In genomic region chr16:75045424-75045823, GRCh38 we compare ENCODE assay signal across 17 cellular contexts. TPM values are rescaled to one million over a fixed set of nuclear protein-coding genes. Genes with fewer than 3 reads are reported as not detected.
A peak's percentile ranks its signal among the peaks of the same experiment; 100 is the strongest.
DNase-seq lines count a peak whose midpoint lies in the region; ATAC-seq, FAIRE-seq and TF ChIP-seq lines count a peak whose summit lies in the region.
"Had no signal": no experiment of that assay in that cellular context is flagged by ENCODE, and none has a peak within 500 bp of the region (broad histone marks: within the 10 kb centered on the region; RNA-seq: fewer than 3 reads in every experiment).

No MANE protein-coding gene starts in this region.

- H2AFZ ChIP-seq in HepG2 (ENCODE audit: low read length): no peak overlapping the region

- DNase-seq in HepG2 (ENCODE audit: low spot score) (no peak), right lobe of liver (no peak), right cardiac atrium (peak in 1 of 3 donors; percentile 57), NCI-H1930 (lab: John Stamatoyannopoulos, UW) (no peak), activated gamma-delta T cell (lab: John Stamatoyannopoulos, UW) (no peak)
- no peak for DNase-seq in activated CD4-positive, alpha-beta T cell treated with anti-CD3 and anti-CD28 coated beads for 48 hours
- DNase-seq: activated CD4-positive, alpha-beta memory T cell treated with anti-CD3 and anti-CD28 coated beads, Interleukin-2, amount 10 ng/mL, durations not matched to agents 7 days and 5 days; activated T-cell treated with anti-CD3 and anti-CD28 coated beads, Interleukin-2, amount 50 U/mL, for 4 hours; DND-41; H7; NCI-H1436; WERI-Rb-1 had no signal

- no peak overlapping the region for H3K4me3 Mint-ChIP-seq in activated T-helper 17 cell treated with anti-CD3 and anti-CD28 coated beads, Interleukin-2, amount 50 U/mL, for 72 hours
- H3K4me3 Mint-ChIP-seq: activated CD4-positive, alpha-beta memory T cell treated with anti-CD3 and anti-CD28 coated beads, Interleukin-2, amount 10 ng/mL, durations not matched to agents 7 days and 5 days; activated naive CD4-positive, alpha-beta T cell treated with anti-CD3 and anti-CD28 coated beads, Interleukin-2, amount 50 U/mL, for 24 hours; activated T-cell treated with anti-CD3 and anti-CD28 coated beads, Interleukin-2, amount 50 U/mL, for 4 hours; type B pancreatic cell had no signal

- TF ChIP-seq RAD21 in HepG2 (CRISPR knock-in tag; IDR thresholded peaks at IDR 0.05): no peak

- ATAC-seq in HepG2 (no peak), right lobe of liver (no peak), right cardiac atrium (no peak)
- no peak for ATAC-seq in activated T-helper 17 cell treated with anti-CD3 and anti-CD28 coated beads, Interleukin-2, amount 50 U/mL, for 72 hours (replicated peaks)
- ATAC-seq: activated T-cell treated with anti-CD3 and anti-CD28 coated beads, Interleukin-2, amount 50 U/mL, for 4 hours had no signal

- POLR2A ChIA-PET in HepG2 (lab: Yijun Ruan, JAX): interaction anchor here (1.7 kb wide), 1 partner anchor 53 kb away, joined by 7 read pairs; no protein-coding TSS in a partner anchor

- no peak overlapping the region for H3K4me2 ChIP-seq in HepG2 (ENCODE audit: low read depth, low read length)
- H3K4me2 ChIP-seq in skeletal muscle satellite cell (ENCODE audit: low read length): peak overlapping the region; percentile 4

- FAIRE-seq in HepG2 (lab: Jason Lieb, UNC): no peak

- no peak overlapping the region for H3K4me3 ChIP-seq in HepG2 (replicated peaks in 1 of 3; ENCODE audit: insufficient read depth in 1 of 3, low read depth in 2 of 3, low read length in 3 of 3)
- no peak overlapping the region for H3K4me3 ChIP-seq in right lobe of liver
- H3K4me3 ChIP-seq in right cardiac atrium (ENCODE audit: low read length): no peak overlapping the region
- no peak overlapping the region for H3K4me3 ChIP-seq in skeletal muscle satellite cell (ENCODE audit: low read length)
- H3K4me3 ChIP-seq: prostate gland had no signal

- TF ChIP-seq POLR2A in HepG2 (IDR thresholded peaks at IDR 0.05; ENCODE audit: insufficient read depth in 1 of 2, low read depth in 2 of 2, low read length in 2 of 2) (no peak), right lobe of liver (IDR thresholded peaks at IDR 0.05) (no peak)

- no peaks in the 10 kb centered on the region for H3K27me3 Mint-ChIP-seq in activated T-helper 17 cell treated with anti-CD3 and anti-CD28 coated beads, Interleukin-2, amount 50 U/mL, for 72 hours
- H3K27me3 Mint-ChIP-seq: activated CD4-positive, alpha-beta memory T cell treated with anti-CD3 and anti-CD28 coated beads, Interleukin-2, amount 10 ng/mL, durations not matched to agents 7 days and 5 days; activated naive CD4-positive, alpha-beta T cell treated with anti-CD3 and anti-CD28 coated beads, Interleukin-2, amount 50 U/mL, for 24 hours; type B pancreatic cell had no signal

- no peak for TF ChIP-seq EP300 in HepG2 (IDR thresholded peaks at IDR 0.05; ENCODE audit: low read depth in 2 of 2, low read length in 2 of 2)
- TF ChIP-seq EP300 in HepG2 (CRISPR knock-in tag; IDR thresholded peaks at IDR 0.05; ENCODE audit: borderline replicate concordance): no peak

- no TSS peak for BruUV-seq in HepG2 (replicated peaks; lab: Mats Ljungman, UMichigan)

- H3K27ac ChIP-seq in HepG2 (ENCODE audit: extremely low read length, insufficient read depth, low read length): no peak overlapping the region
- no peak overlapping the region for H3K27ac ChIP-seq in right lobe of liver
- H3K27ac ChIP-seq in right cardiac atrium (ENCODE audit: low read length): peak overlapping the region; percentile 70
- H3K27ac ChIP-seq: prostate gland, WERI-Rb-1 had no signal

- WGBS in HepG2 (ENCODE audit: low lambda C conversion rate): 95% methylated on average over 3 of the region's 3 CpGs
- 67% methylated on average over 3 of the region's 3 CpGs for WGBS in right lobe of liver (ENCODE audit: insufficient coverage, low coverage, low lambda C conversion rate, missing lambda C conversion rate)
- 58% methylated on average over 3 of the region's 3 CpGs for WGBS in right cardiac atrium

- intact Hi-C loops in HepG2 (cut with micrococcal nuclease; ENCODE audit: unreplicated experiment) (no loop called here), right lobe of liver (cut with DNase I) (no loop called here), right cardiac atrium (cut with DNase I) (no loop called here)

- peaks cover 12% of the 10 kb centered on the region for H3K36me3 Mint-ChIP-seq in activated T-helper 17 cell treated with anti-CD3 and anti-CD28 coated beads, Interleukin-2, amount 50 U/mL, for 72 hours (ENCODE audit: low read depth)
- H3K36me3 Mint-ChIP-seq: activated naive CD4-positive, alpha-beta T cell treated with anti-CD3 and anti-CD28 coated beads, Interleukin-2, amount 50 U/mL, for 24 hours had no signal

- CTCF ChIA-PET in HepG2 (lab: Yijun Ruan, JAX; ENCODE audit: low intra/inter-chr PET ratio, low total read pairs): no interaction called here

- H3K4me1 ChIP-seq in HepG2 (ENCODE audit: insufficient read depth, low read length) (peaks cover 29% of the 10 kb centered on the region), right lobe of liver (peaks cover 0 to 22% (median 0%) of the 10 kb centered on the region in 4 donors), right cardiac atrium (ENCODE audit: control insufficient read depth, insufficient read depth, low read length) (peaks cover 15% of the 10 kb centered on the region), skeletal muscle satellite cell (ENCODE audit: control insufficient read depth, insufficient read depth, low read length) (peaks cover 13% of the 10 kb centered on the region)
- H3K4me1 ChIP-seq: prostate gland had no signal

- peaks cover 91% of the 10 kb centered on the region for H3K79me2 ChIP-seq in HepG2 (ENCODE audit: insufficient read depth, low read length)

- peaks cover 27% of the 10 kb centered on the region for H4K20me1 ChIP-seq in HepG2 (ENCODE audit: insufficient read depth, low read length)

- in situ Hi-C loops in HepG2 (cut with HindIII; ENCODE audit: extremely low pct_ligation_motif_present, low pct_unique_long_range_greater_than_20kb): no loop called here

- no peaks in the 10 kb centered on the region for H3K9me3 ChIP-seq in HepG2 (ENCODE audit: low read length)
- no peaks in the 10 kb centered on the region for H3K9me3 ChIP-seq in right lobe of liver
- no peaks in the 10 kb centered on the region for H3K9me3 ChIP-seq in right cardiac atrium (ENCODE audit: control insufficient read depth, low read length)
- H3K9me3 ChIP-seq in skeletal muscle satellite cell (replicated peaks; ENCODE audit: low read length): no peaks in the 10 kb centered on the region
- H3K9me3 ChIP-seq: prostate gland had no signal

- H3K27me3 ChIP-seq in HepG2 (ENCODE audit: control insufficient read depth in 1 of 2, insufficient read depth in 2 of 2, low read length in 2 of 2) (no peaks in the 10 kb centered on the region), right lobe of liver (no peaks in the 10 kb centered on the region), right cardiac atrium (ENCODE audit: control insufficient read depth, insufficient read depth) (no peaks in the 10 kb centered on the region), skeletal muscle satellite cell (ENCODE audit: control insufficient read depth, insufficient read depth, low read length) (no peaks in the 10 kb centered on the region)

- H3K9me3 Mint-ChIP-seq in activated T-helper 17 cell treated with anti-CD3 and anti-CD28 coated beads, Interleukin-2, amount 50 U/mL, for 72 hours: no peaks in the 10 kb centered on the region
- H3K9me3 Mint-ChIP-seq: activated naive CD4-positive, alpha-beta T cell treated with anti-CD3 and anti-CD28 coated beads, Interleukin-2, amount 50 U/mL, for 24 hours; activated T-cell treated with anti-CD3 and anti-CD28 coated beads, Interleukin-2, amount 50 U/mL, for 4 hours; type B pancreatic cell had no signal

- H3K4me1 Mint-ChIP-seq in activated T-helper 17 cell treated with anti-CD3 and anti-CD28 coated beads, Interleukin-2, amount 50 U/mL, for 72 hours: peaks cover 15% of the 10 kb centered on the region

- H3K9ac ChIP-seq in HepG2 (ENCODE audit: insufficient read depth, low read depth, low read length) (no peak overlapping the region), skeletal muscle satellite cell (ENCODE audit: low read depth, low read length) (no peak overlapping the region)

- H3K36me3 ChIP-seq in HepG2 (replicated peaks in 1 of 2; ENCODE audit: control insufficient read depth in 1 of 2, insufficient read depth in 2 of 2, low read length in 2 of 2) (no peaks in the 10 kb centered on the region), right lobe of liver (no peaks in the 10 kb centered on the region), skeletal muscle satellite cell (ENCODE audit: insufficient read depth, low read length) (no peaks in the 10 kb centered on the region)
- H3K36me3 ChIP-seq: prostate gland, WERI-Rb-1 had no signal

- TF ChIP-seq CTCF in HepG2 (CRISPR knock-in tag; IDR thresholded peaks at IDR 0.05) (no peak), right lobe of liver (IDR thresholded peaks at IDR 0.05) (no peak)

- no peak overlapping the region for H3K27ac Mint-ChIP-seq in activated T-helper 17 cell treated with anti-CD3 and anti-CD28 coated beads, Interleukin-2, amount 50 U/mL, for 72 hours
- H3K27ac Mint-ChIP-seq: activated CD4-positive, alpha-beta memory T cell treated with anti-CD3 and anti-CD28 coated beads, Interleukin-2, amount 10 ng/mL, durations not matched to agents 7 days and 5 days; activated naive CD4-positive, alpha-beta T cell treated with anti-CD3 and anti-CD28 coated beads, Interleukin-2, amount 50 U/mL, for 24 hours; type B pancreatic cell had no signal

RNA-seq across cellular contexts. Expression of gene ZNRF1, which starts 46.6 kb away (rescaled TPM):
- 32.3 and 43.9 TPM in 2 replicates for total RNA-seq in HepG2 (2016; rRNA removed; fragmentation: Illumina TruSeq; extraction: Trizol)
- 46.2 and 52.2 TPM in 2 replicates for total RNA-seq in HepG2 (2016; cell fraction: cytosol; rRNA removed; fragmentation: Illumina TruSeq; extraction: Trizol; ENCODE audit: low read depth)
- total RNA-seq in HepG2 (2016; cell fraction: insoluble cytoplasmic fraction; rRNA removed; fragmentation: Illumina TruSeq; extraction: Trizol): 26.3 and 43.8 TPM in 2 replicates
- total RNA-seq in HepG2 (2016; cell fraction: membrane; rRNA removed; fragmentation: Illumina TruSeq; extraction: Trizol): 73.9 and 84.0 TPM in 2 replicates
- 34.9 and 38.5 TPM in 2 replicates for total RNA-seq in HepG2 (2016; cell fraction: nucleus; rRNA removed; fragmentation: Illumina TruSeq; extraction: Trizol)
- polyA plus RNA-seq in HepG2 (2011; rRNA removed): 57.8 and 58.7 TPM in 2 replicates
- 49.3 and 50.7 TPM in 2 replicates for polyA plus RNA-seq in HepG2 (2011; cell fraction: cytosol; rRNA removed)
- polyA plus RNA-seq in HepG2 (2011; cell fraction: nucleus; rRNA removed): 53.8 and 60.6 TPM in 2 replicates
- polyA plus RNA-seq in HepG2 (2012): 60.3 and 61.1 TPM in 2 replicates
- 58.2 and 74.1 TPM in 2 replicates for polyA plus RNA-seq in HepG2 (2016; cell fraction: cytosol; fragmentation: Illumina TruSeq; extraction: Trizol; ENCODE audit: low read depth)
- polyA plus RNA-seq in HepG2 (2016; cell fraction: insoluble cytoplasmic fraction; fragmentation: Illumina TruSeq; extraction: Trizol; ENCODE audit: low read depth): 57.0 and 68.2 TPM in 2 replicates
- polyA plus RNA-seq in HepG2 (2016; cell fraction: membrane; fragmentation: Illumina TruSeq; extraction: Trizol; ENCODE audit: low read depth): 93.8 and 103 TPM in 2 replicates
- 95.3 and 97.7 TPM in 2 replicates for polyA plus RNA-seq in HepG2 (2016; cell fraction: nucleus; fragmentation: Illumina TruSeq; extraction: Trizol; ENCODE audit: insufficient read depth, low read depth)
- polyA minus RNA-seq in HepG2 (2011; rRNA and poly(A)+ RNA removed; ENCODE audit: low replicate concordance): 21.3 and 56.1 TPM in 2 replicates
- 36.5 and 37.9 TPM in 2 replicates for polyA minus RNA-seq in HepG2 (2011; cell fraction: cytosol; rRNA and poly(A)+ RNA removed)
- polyA minus RNA-seq in HepG2 (2011; cell fraction: nucleus; rRNA and poly(A)+ RNA removed): 56.4 and 57.4 TPM in 2 replicates
- total RNA-seq in right lobe of liver: 10 to 100 TPM; 10.2 to 18.8 (median 11.1) TPM
- 10 to 100 TPM; 10.8 to 19.6 (median 13.7) TPM for total RNA-seq in right cardiac atrium
- 10.7 TPM for polyA plus RNA-seq in right cardiac atrium
- total RNA-seq in skeletal muscle satellite cell (2012; rRNA removed): 14.4 and 19.5 TPM in 2 replicates
- total RNA-seq in activated T-helper 17 cell treated with anti-CD3 and anti-CD28 coated beads, Interleukin-2, amount 50 U/mL, for 72 hours: 10 to 100 TPM; 58.2 to 88.4 TPM
